Comparison of ENCODE assay signal across 14 cellular contexts in the genomic region with DNA sequence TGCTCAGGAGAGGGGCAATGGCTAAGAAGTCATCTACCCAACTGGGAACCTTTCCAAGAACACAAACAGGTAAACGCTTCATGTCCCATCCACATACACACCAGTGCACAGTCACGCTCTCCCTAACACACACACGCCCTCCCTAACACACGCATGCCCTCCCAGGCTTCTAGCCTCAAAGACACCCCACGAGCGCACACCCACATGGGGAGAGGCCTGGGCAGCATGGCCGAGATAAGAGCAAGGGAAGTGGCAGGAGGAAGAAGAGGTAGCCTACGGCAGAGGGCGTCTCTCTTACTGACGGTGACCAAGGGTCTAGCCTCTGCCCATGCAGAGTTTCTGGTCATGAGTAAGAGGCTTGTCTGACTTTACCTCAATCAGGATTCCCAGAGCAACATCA. TPM values are rescaled to one million over a fixed set of nuclear protein-coding genes. Genes with fewer than 3 reads are reported as not detected.
DNase-seq lines count a peak whose midpoint lies in the region; ATAC-seq, FAIRE-seq and TF ChIP-seq lines count a peak whose summit lies in the region.
"Had no signal": no experiment of that assay in that cellular context is flagged by ENCODE, and none has a peak within 500 bp of the region (broad histone marks: within the 10 kb centered on the region; RNA-seq: fewer than 3 reads in every experiment).

No MANE protein-coding gene starts in this region.

- in situ Hi-C loops in K562 (cut with MboI) = no loop called here

- intact Hi-C loops in CD14-positive monocyte (cut with micrococcal nuclease) = loop anchor here in 1 of 2 donors (5.0 to 10.0 kb wide), 2 partner anchors 53 to 180 kb away; partner anchors contain the start of gene AGBL3
- intact Hi-C loops in K562 (cut with micrococcal nuclease) = no loop called here

- peaks cover 15 to 30% of the 10 kb centered on the region in 2 experiments; a peak in 4 of 5 replicates for H3K4me1 ChIP-seq in K562 (replicated peaks in 1 of 2; ENCODE audit: control insufficient read depth in 2 of 2, insufficient read depth in 2 of 2, low read length in 2 of 2)
- H3K4me1 ChIP-seq: SJCRH30 had no signal

- no peaks in the 10 kb centered on the region for H3K27me3 ChIP-seq in K562 (ENCODE audit: control insufficient read depth in 2 of 2, insufficient read depth in 2 of 2, low read length in 2 of 2)
- H3K27me3 ChIP-seq: body of pancreas, ovary, SJCRH30 had no signal

- no peak for FAIRE-seq in K562 (lab: Jason Lieb, UNC)

- POLR2A ChIA-PET in K562 (lab: Yijun Ruan, JAX) = no interaction called here

- TF ChIP-seq EP300 in K562 (IDR thresholded peaks at IDR 0.05; ENCODE audit: low read length) = no peak

- no peak for TF ChIP-seq RAD21 in K562 (CRISPR knock-in tag; conservative IDR thresholded peaks at IDR 0.05 in 1 of 2, IDR thresholded peaks at IDR 0.05 in 1 of 2)

- 94% methylated on average over 10 of the region's 10 CpGs for WGBS in K562 (ENCODE audit: insufficient coverage, low coverage, missing lambda C conversion rate)

- H3K4me3 ChIP-seq in K562 = no peak overlapping the region
- H3K4me3 ChIP-seq: body of pancreas, ovary, SJCRH30 had no signal

- H3K9me1 ChIP-seq in K562 (ENCODE audit: control insufficient read depth, insufficient read depth, low read length) = no peaks in the 10 kb centered on the region

- DNase-seq in CD14-positive monocyte (ENCODE audit: low spot score) (no peak), K562 (ENCODE audit: extremely low read depth in 1 of 4, low spot score in 3 of 4) (no peak), neural crest cell (ENCODE audit: low read depth, low spot score) (no peak), NCI-H1105 treated with DMSO at 0.1 percent for 48 hours (lab: John Stamatoyannopoulos, UW) (no peak)
- DNase-seq: NCI-H1092; NCI-H524 treated with DMSO at 0.1 percent for 48 hours; ovary; SJCRH30; stimulated activated CD4-positive, alpha-beta T cell treated with anti-CD3 and anti-CD28 coated beads, Interleukin-4, amount 100 ng/mL, for 24 hours had no signal

- TF ChIP-seq POLR2A in GM18505 (IDR thresholded peaks at IDR 0.05; ENCODE audit: borderline replicate concordance, extremely low read depth, insufficient read depth, insufficient read length) = peak; percentile 8
- no peak for TF ChIP-seq POLR2A in K562 (conservative IDR thresholded peaks at IDR 0.05)

- 0 out of 2 replicates have a peak, but pooled peaks cover 5% of the 10 kb centered on the region for H4K20me1 ChIP-seq in K562 (replicated peaks; ENCODE audit: control insufficient read depth, insufficient read depth, low read length)

- H3K27ac Mint-ChIP-seq in CD14-positive monocyte (peak overlapping the region; percentile 53 to 98 (median 88)), neural crest cell (ENCODE audit: unreplicated experiment) (peak overlapping the region; percentile 35)

- no peak overlapping the region for H3K9ac ChIP-seq in K562 (ENCODE audit: insufficient read depth in 1 of 2, low read depth in 2 of 2, low read length in 2 of 2)

- H3K4me3 Mint-ChIP-seq in CD14-positive monocyte (peak overlapping the region in 1 of 2 donors; percentile 90), neural crest cell (peak overlapping the region; percentile 73)

- H3K36me3 Mint-ChIP-seq in CD14-positive monocyte = peaks cover 55 to 56% of the 10 kb centered on the region in 2 donors
- H3K36me3 Mint-ChIP-seq in neural crest cell (ENCODE audit: low read depth) = peaks cover 38% of the 10 kb centered on the region

- peaks cover 0 to 4% (median 2%) of the 10 kb centered on the region in 7 donors for H3K9me3 Mint-ChIP-seq in CD14-positive monocyte
- peaks cover 3% of the 10 kb centered on the region for H3K9me3 Mint-ChIP-seq in neural crest cell

- H3K4me1 Mint-ChIP-seq in CD14-positive monocyte (peaks cover 65% of the 10 kb centered on the region), neural crest cell (peaks cover 42% of the 10 kb centered on the region)

- CTCF ChIA-PET in K562 (lab: Yijun Ruan, JAX; ENCODE audit: low intra/inter-chr PET ratio) = no interaction called here

- H3K4me2 ChIP-seq in K562 (ENCODE audit: insufficient read depth, low read length) = no peak overlapping the region

- no peak overlapping the region; the same call in 2 of the 3 replicates for H3K27ac ChIP-seq in K562 (ENCODE audit: extremely low read depth, low read depth, low read length)
- H3K27ac ChIP-seq: ovary, SJCRH30 had no signal

- H3K36me3 ChIP-seq in K562 (ENCODE audit: control insufficient read depth, insufficient read depth, low read length) = peaks cover 53% of the 10 kb centered on the region
- H3K36me3 ChIP-seq: ovary had no signal

- TF ChIP-seq CTCF in CD14-positive monocyte (IDR thresholded peaks at IDR 0.05) (no peak), K562 (IDR thresholded peaks at IDR 0.05 in 2 of 3, conservative IDR thresholded peaks at IDR 0.05 in 1 of 3; ENCODE audit: insufficient read depth in 2 of 3, low read depth in 1 of 3, low read length in 3 of 3) (no peak), neural crest cell (conservative IDR thresholded peaks at IDR 0.05) (no peak)

- peaks cover 33% of the 10 kb centered on the region for H3K79me2 ChIP-seq in K562 (ENCODE audit: control insufficient read depth, insufficient read depth, low read length)

- peaks cover 9% of the 10 kb centered on the region for H3K9me3 ChIP-seq in K562 (replicated peaks; ENCODE audit: control insufficient read depth, insufficient read depth, low read depth, low read length)
- H3K9me3 ChIP-seq: body of pancreas, ovary, SJCRH30 had no signal

- H3K27me3 Mint-ChIP-seq in CD14-positive monocyte (ENCODE audit: low read depth in 3 of 3) (peaks cover 0 to 2% (median 1%) of the 10 kb centered on the region in 3 donors), neural crest cell (ENCODE audit: low read depth) (no peaks in the 10 kb centered on the region)

- no peak overlapping the region for H2AFZ ChIP-seq in K562 (ENCODE audit: low read depth, low read length)

- BruUV-seq in K562 (replicated peaks; lab: Mats Ljungman, UMichigan) = no TSS peak

- no peak for ATAC-seq in GM18505 (IDR thresholded peaks at IDR 0.05; ENCODE audit: unreplicated experiment)
- no peak for ATAC-seq in K562
- ATAC-seq in GM19397 (IDR thresholded peaks at IDR 0.05; ENCODE audit: unreplicated experiment) = no peak
- ATAC-seq in HG03135 (IDR thresholded peaks at IDR 0.05; ENCODE audit: unreplicated experiment) = no peak
- ATAC-seq in GM21723 (IDR thresholded peaks at IDR 0.05; ENCODE audit: unreplicated experiment) = no peak
- ATAC-seq: body of pancreas had no signal

RNA-seq across cellular contexts. Expression of gene CYREN, which starts 3.1 kb away (rescaled TPM):
- polyA plus RNA-seq in CD14-positive monocyte = 10 to 100 TPM; 40.1 to 47.4 TPM
- 74.7 and 156 TPM in 2 replicates for total RNA-seq in K562 (2011; cell fraction: chromatin; rRNA removed; ENCODE audit: low replicate concordance)
- total RNA-seq in K562 (2011; cell fraction: nucleolus; rRNA removed) = 93.6 and 122 TPM in 2 replicates
- 99.6 and 104 TPM in 2 replicates for total RNA-seq in K562 (2011; cell fraction: nucleoplasm; rRNA removed)
- 108 and 116 TPM in 2 replicates for total RNA-seq in K562 (2014; rRNA removed)
- total RNA-seq in K562 (2014; rRNA removed; fragmentation: Illumina TruSeq; extraction: Trizol) = 73.8 and 79.8 TPM in 2 replicates
- total RNA-seq in K562 (2015; rRNA removed; fragmentation: Illumina TruSeq; extraction: Trizol) = 94.7 and 97.3 TPM in 2 replicates
- total RNA-seq in K562 (2021) = 93.9 and 102 TPM in 2 replicates
- 70.3 and 76.7 TPM in 2 replicates for polyA plus RNA-seq in K562 (2011; rRNA removed)
- 64.8 and 71.7 TPM in 2 replicates for polyA plus RNA-seq in K562 (2011; cell fraction: cytosol; rRNA removed)
- 63.9 and 68.6 TPM in 2 replicates for polyA plus RNA-seq in K562 (2011; cell fraction: nucleus; rRNA removed)
- 76.0 and 88.6 TPM in 2 replicates for polyA plus RNA-seq in K562 (2012)
- polyA plus RNA-seq in K562 (2014; fragmentation: Illumina TruSeq; extraction: Trizol) = 88.8 and 93.4 TPM in 2 replicates
- 10 to 100 TPM; 13.9 to 25.5 TPM for polyA plus RNA-seq in K562 (2014; fragmentation: Nextera tagmentation; extraction: Ambion mirVana)
- polyA plus RNA-seq in K562 (2014; rRNA removed) = 87.2 and 91.9 TPM in 2 replicates
- 91.4 and 96.8 TPM in 2 replicates for polyA minus RNA-seq in K562 (2011; rRNA and poly(A)+ RNA removed)
- 41.0 and 42.8 TPM in 2 replicates for polyA minus RNA-seq in K562 (2011; cell fraction: cytosol; rRNA and poly(A)+ RNA removed)
- polyA minus RNA-seq in K562 (2011; cell fraction: nucleus; rRNA and poly(A)+ RNA removed) = 68.5 and 107 TPM in 2 replicates
- total RNA-seq in neural crest cell = 70.4 and 75.5 TPM in 2 replicates

RNA-seq across cellular contexts. Expression of gene TMEM140, which starts 19.5 kb away (rescaled TPM):
- polyA plus RNA-seq in CD14-positive monocyte = 10 to 100 TPM; 10.6 to 14.7 TPM
- 0.37 and 0.60 TPM in 2 replicates for total RNA-seq in K562 (2011; cell fraction: chromatin; rRNA removed; ENCODE audit: low replicate concordance)
- 0.17 and 0.39 TPM in 2 replicates for total RNA-seq in K562 (2011; cell fraction: nucleolus; rRNA removed)
- total RNA-seq in K562 (2011; cell fraction: nucleoplasm; rRNA removed) = not detected in 2 replicates
- 0.23 and 0.24 TPM in 2 replicates for total RNA-seq in K562 (2014; rRNA removed)
- 0.15 and 0.22 TPM in 2 replicates for total RNA-seq in K562 (2014; rRNA removed; fragmentation: Illumina TruSeq; extraction: Trizol)
- 0.19 and 0.36 TPM in 2 replicates for total RNA-seq in K562 (2015; rRNA removed; fragmentation: Illumina TruSeq; extraction: Trizol)
- total RNA-seq in K562 (2021) = 0.29 and 0.33 TPM in 2 replicates
- 0.03 TPM in 1 of 2 replicates, not detected in the other for polyA plus RNA-seq in K562 (2011; rRNA removed)
- 0.04 TPM in 1 of 2 replicates, not detected in the other for polyA plus RNA-seq in K562 (2011; cell fraction: cytosol; rRNA removed)
- not detected in 2 replicates for polyA plus RNA-seq in K562 (2011; cell fraction: nucleus; rRNA removed)
- polyA plus RNA-seq in K562 (2012) = 12.5 and 24.1 TPM in 2 replicates
- 0.15 and 0.19 TPM in 2 replicates for polyA plus RNA-seq in K562 (2014; fragmentation: Illumina TruSeq; extraction: Trizol)
- under 1 TPM; 0.35 to 0.82 TPM for polyA plus RNA-seq in K562 (2014; fragmentation: Nextera tagmentation; extraction: Ambion mirVana)
- 0.11 TPM in 1 of 2 replicates, not detected in the other for polyA plus RNA-seq in K562 (2014; rRNA removed)
- polyA minus RNA-seq in K562 (2011; rRNA and poly(A)+ RNA removed) = 0.35 TPM in 1 of 2 replicates, not detected in the other
- not detected in 2 replicates for polyA minus RNA-seq in K562 (2011; cell fraction: cytosol; rRNA and poly(A)+ RNA removed)
- 0.40 TPM in 1 of 2 replicates, not detected in the other for polyA minus RNA-seq in K562 (2011; cell fraction: nucleus; rRNA and poly(A)+ RNA removed)
- total RNA-seq in neural crest cell = 0.12 TPM in 1 of 2 replicates, not detected in the other

RNA-seq across cellular contexts. Expression of gene WDR91, which starts 44.0 kb away (rescaled TPM):
- polyA plus RNA-seq in CD14-positive monocyte (1 to 10 TPM; 2.5 to 3.9 TPM), K562 (2011; rRNA removed) (12.9 and 15.0 TPM in 2 replicates), K562 (2014; fragmentation: Illumina TruSeq; extraction: Trizol) (7.7 and 9.8 TPM in 2 replicates), K562 (2014; fragmentation: Nextera tagmentation; extraction: Ambion mirVana) (1 to 10 TPM; 1.9 to 2.1 TPM), K562 (2014; rRNA removed) (11.9 and 17.4 TPM in 2 replicates)
- total RNA-seq in K562 (2011; cell fraction: chromatin; rRNA removed; ENCODE audit: low replicate concordance) = 28.4 and 48.4 TPM in 2 replicates
- total RNA-seq in K562 (2011; cell fraction: nucleolus; rRNA removed) = 26.5 and 27.3 TPM in 2 replicates
- 18.5 and 26.3 TPM in 2 replicates for total RNA-seq in K562 (2011; cell fraction: nucleoplasm; rRNA removed)
- total RNA-seq in K562 (2014; rRNA removed) (10.1 and 12.0 TPM in 2 replicates), K562 (2014; rRNA removed; fragmentation: Illumina TruSeq; extraction: Trizol) (4.9 and 5.8 TPM in 2 replicates), K562 (2015; rRNA removed; fragmentation: Illumina TruSeq; extraction: Trizol) (9.2 and 10.7 TPM in 2 replicates), K562 (2021) (12.1 and 18.2 TPM in 2 replicates), neural crest cell (14.5 and 15.2 TPM in 2 replicates)
- 18.4 and 21.1 TPM in 2 replicates for polyA plus RNA-seq in K562 (2011; cell fraction: cytosol; rRNA removed)
- polyA plus RNA-seq in K562 (2011; cell fraction: nucleus; rRNA removed) = 69.8 and 70.6 TPM in 2 replicates
- 8.7 and 11.6 TPM in 2 replicates for polyA plus RNA-seq in K562 (2012)
- 8.4 and 9.3 TPM in 2 replicates for polyA minus RNA-seq in K562 (2011; rRNA and poly(A)+ RNA removed)
- polyA minus RNA-seq in K562 (2011; cell fraction: cytosol; rRNA and poly(A)+ RNA removed) = 8.6 and 9.1 TPM in 2 replicates
- 15.2 and 24.0 TPM in 2 replicates for polyA minus RNA-seq in K562 (2011; cell fraction: nucleus; rRNA and poly(A)+ RNA removed)
